8 cellular contexts compared by ENCODE assay signal in the genomic region with DNA sequence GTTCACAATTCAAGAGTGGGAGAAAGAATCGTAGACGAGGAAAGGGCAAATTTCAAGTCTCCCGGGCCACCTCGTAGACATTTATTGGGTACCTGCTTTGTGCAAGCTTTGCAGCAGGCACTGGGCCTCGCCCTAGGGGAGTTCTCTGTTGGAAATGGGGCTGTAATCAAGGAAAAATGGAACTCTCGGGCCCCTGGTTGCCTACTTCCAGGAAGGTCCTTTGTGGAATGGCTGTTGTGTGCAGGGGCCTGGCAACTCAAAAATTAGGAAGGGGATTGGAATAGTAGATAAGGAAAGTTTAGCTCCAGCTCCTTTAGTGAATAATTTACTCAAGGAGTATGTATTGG. TPM values are rescaled to one million over a fixed set of nuclear protein-coding genes. Genes with fewer than 3 reads are reported as not detected.
A peak's percentile ranks its signal among the peaks of the same experiment; 100 is the strongest.
DNase-seq lines count a peak whose midpoint lies in the region; ATAC-seq and TF ChIP-seq lines count a peak whose summit lies in the region.

No MANE protein-coding gene starts in this region.

- peaks cover 27% of the 10 kb centered on the region for H3K4me1 ChIP-seq in mesenchymal stem cell (ENCODE audit: control insufficient read depth, insufficient read depth, low read depth, low read length)
- H3K4me1 ChIP-seq in upper lobe of left lung = peaks cover 31 to 46% (median 40%) of the 10 kb centered on the region in 4 donors

- H3K36me3 ChIP-seq in mesenchymal stem cell (ENCODE audit: control insufficient read depth in 1 of 2, insufficient read depth in 2 of 2, low read depth in 1 of 2, low read length in 2 of 2) (peaks cover 22 to 26% of the 10 kb centered on the region in 2 experiments), upper lobe of left lung (peaks cover 13 to 19% (median 17%) of the 10 kb centered on the region in 4 donors)

- H3K9me3 ChIP-seq in mesenchymal stem cell (ENCODE audit: control insufficient read depth, low read length) = no peaks in the 10 kb centered on the region
- H3K9me3 ChIP-seq in upper lobe of left lung = no peaks in the 10 kb centered on the region

- peaks cover 8 to 11% of the 10 kb centered on the region in 2 donors for H3K36me3 Mint-ChIP-seq in activated T-cell treated with anti-CD3 and anti-CD28 coated beads, Interleukin-2, amount 50 U/mL, for 72 hours (ENCODE audit: insufficient read depth in 2 of 2)
- H3K36me3 Mint-ChIP-seq in MCF 10A (ENCODE audit: insufficient read depth, unreplicated experiment) = peaks cover 34% of the 10 kb centered on the region

- no peak for TF ChIP-seq EP300 in upper lobe of left lung (IDR thresholded peaks at IDR 0.05)

- 1% methylated on average over 6 of the region's 6 CpGs for WGBS in mesenchymal stem cell
- WGBS in upper lobe of left lung, 2 donors = 0 to 2% methylated on average over 6 of the region's 6 CpGs

- intact Hi-C loops in MCF 10A (cut with micrococcal nuclease) = no loop called here

- DNase-seq in activated T-cell treated with anti-CD3 and anti-CD28 coated beads, Interleukin-2, amount 50 U/mL, for 72 hours = no peak
- DNase-seq in activated T-cell treated with anti-CD3 and anti-CD28 coated beads, Interleukin-2, amount 50 U/mL, for 1 hour = no peak
- DNase-seq in MCF 10A (ENCODE audit: unreplicated experiment) (no peak), mesenchymal stem cell (no peak), upper lobe of left lung (no peak), dermis blood vessel endothelial cell (no peak)
- no peak for DNase-seq in activated CD4-positive, CD25-positive, alpha-beta regulatory T cell (lab: John Stamatoyannopoulos, UW)

- H3K4me2 ChIP-seq in mesenchymal stem cell (ENCODE audit: low read length, poor library complexity, severe bottlenecking) = peak overlapping the region; percentile 59

- H3K27ac Mint-ChIP-seq in activated T-cell treated with anti-CD3 and anti-CD28 coated beads, Interleukin-2, amount 50 U/mL, for 72 hours = peak overlapping the region; percentile 50
- peak overlapping the region; percentile 86 for H3K27ac Mint-ChIP-seq in MCF 10A (ENCODE audit: low read depth, unreplicated experiment)

- no peak overlapping the region for H2BK12ac ChIP-seq in mesenchymal stem cell (ENCODE audit: low read length in 2 of 2)

- POLR2A ChIA-PET in MCF 10A (lab: Yijun Ruan, JAX) = interaction anchor here (0.6 to 4.0 kb wide), 8 partner anchors 19 to 58 kb away, joined by 3 to 50 read pairs (median 4); a partner anchor contains a TSS

- no peak overlapping the region for H2BK120ac ChIP-seq in mesenchymal stem cell (ENCODE audit: low read depth, low read length)

- H3K4me3 ChIP-seq in mesenchymal stem cell (ENCODE audit: insufficient read depth in 1 of 2, low read depth in 1 of 2, low read length in 2 of 2) = peak overlapping the region; percentile 87 to 96
- peak overlapping the region; percentile 80 to 90 (median 86) for H3K4me3 ChIP-seq in upper lobe of left lung

- no peak for TF ChIP-seq POLR2A in upper lobe of left lung (IDR thresholded peaks at IDR 0.05)

- H3K23ac ChIP-seq in mesenchymal stem cell (ENCODE audit: low read length in 2 of 2) = no peak overlapping the region

- peaks cover 29% of the 10 kb centered on the region for H3K79me1 ChIP-seq in mesenchymal stem cell (replicated peaks; ENCODE audit: low read length, poor library complexity, severe bottlenecking)

- no peak overlapping the region for H2AFZ ChIP-seq in mesenchymal stem cell (ENCODE audit: low read depth, low read length)

- peak overlapping the region in 1 of 2 experiments; percentile 74 for H3K4ac ChIP-seq in mesenchymal stem cell (ENCODE audit: low read depth in 1 of 2, low read length in 2 of 2)

- H3K4me3 Mint-ChIP-seq in activated T-cell treated with anti-CD3 and anti-CD28 coated beads, Interleukin-2, amount 50 U/mL, for 72 hours = peak overlapping the region; percentile 82 to 94
- peak overlapping the region; percentile 91 for H3K4me3 Mint-ChIP-seq in MCF 10A (ENCODE audit: unreplicated experiment)

- H3K14ac ChIP-seq in mesenchymal stem cell (ENCODE audit: low read length in 2 of 2) = no peak overlapping the region

- no peak overlapping the region for H2AK5ac ChIP-seq in mesenchymal stem cell (ENCODE audit: low read length, severe bottlenecking)

- no peaks in the 10 kb centered on the region for H3K9me3 Mint-ChIP-seq in activated T-cell treated with anti-CD3 and anti-CD28 coated beads, Interleukin-2, amount 50 U/mL, for 72 hours
- no peaks in the 10 kb centered on the region for H3K9me3 Mint-ChIP-seq in MCF 10A (ENCODE audit: unreplicated experiment)

- H2BK15ac ChIP-seq in mesenchymal stem cell (ENCODE audit: low read depth, poor library complexity, severe bottlenecking) = no peak overlapping the region

- H3K27ac ChIP-seq in mesenchymal stem cell (ENCODE audit: low read length, poor library complexity, severe bottlenecking) (peak overlapping the region; percentile 59), upper lobe of left lung (peak overlapping the region; percentile 60 to 97 (median 88))

- TF ChIP-seq CTCF in MCF 10A (IDR thresholded peaks at IDR 0.05; ENCODE audit: unreplicated experiment) (no peak), upper lobe of left lung (IDR thresholded peaks at IDR 0.05) (no peak)

- peak overlapping the region; percentile 3 for H2BK5ac ChIP-seq in mesenchymal stem cell (ENCODE audit: low read depth, low read length, poor library complexity, severe bottlenecking)

- CTCF ChIA-PET in MCF 10A (lab: Yijun Ruan, JAX) = interaction anchor here (0.6 to 1.6 kb wide), 2 partner anchors 112 to 1470 kb away, joined by 3 to 8 read pairs; a partner anchor contains a TSS

- H3K27me3 Mint-ChIP-seq in activated T-cell treated with anti-CD3 and anti-CD28 coated beads, Interleukin-2, amount 50 U/mL, for 72 hours (ENCODE audit: low read depth) = no peaks in the 10 kb centered on the region
- H3K27me3 Mint-ChIP-seq in MCF 10A (ENCODE audit: insufficient read depth, unreplicated experiment) = no peaks in the 10 kb centered on the region

- H3K4me1 Mint-ChIP-seq in activated T-cell treated with anti-CD3 and anti-CD28 coated beads, Interleukin-2, amount 50 U/mL, for 72 hours (ENCODE audit: low read depth) = peaks cover 54% of the 10 kb centered on the region
- peaks cover 22% of the 10 kb centered on the region for H3K4me1 Mint-ChIP-seq in MCF 10A (ENCODE audit: insufficient read depth, unreplicated experiment)

- H4K91ac ChIP-seq in mesenchymal stem cell (ENCODE audit: low read length) = no peak overlapping the region

- no peak overlapping the region for H4K8ac ChIP-seq in mesenchymal stem cell (ENCODE audit: low read length)

- BruUV-seq in MCF 10A (replicated peaks; lab: Mats Ljungman, UMichigan) = no TSS peak

- peak overlapping the region; percentile 91 for H3K9ac ChIP-seq in mesenchymal stem cell (ENCODE audit: low read length)

- ATAC-seq in activated T-cell treated with anti-CD3 and anti-CD28 coated beads, Interleukin-2, amount 50 U/mL, for 72 hours (replicated peaks in 1 of 2) = no peak
- no peak for ATAC-seq in upper lobe of left lung (ENCODE audit: low FRiP score in 2 of 2)
- no peak for ATAC-seq in HG03097 (IDR thresholded peaks at IDR 0.05; ENCODE audit: low FRiP score, unreplicated experiment)

- H3K18ac ChIP-seq in mesenchymal stem cell (ENCODE audit: low read depth in 1 of 2, low read length in 2 of 2) = no peak overlapping the region

- H3K27me3 ChIP-seq in mesenchymal stem cell (ENCODE audit: control insufficient read depth in 1 of 2, insufficient read depth in 1 of 2, low read length in 2 of 2) = no peaks in the 10 kb centered on the region
- no peaks in the 10 kb centered on the region for H3K27me3 ChIP-seq in upper lobe of left lung

RNA-seq across cellular contexts. Expression of a gene that starts 0.6 kb away (rescaled TPM):
- total RNA-seq in activated T-cell treated with anti-CD3 and anti-CD28 coated beads, Interleukin-2, amount 50 U/mL, for 72 hours = 10 to 100 TPM; 11.4 to 11.9 TPM
- total RNA-seq in MCF 10A (2022) (11.5 and 12.3 TPM in 2 replicates), upper lobe of left lung (10 to 100 TPM in 4 of 6 donors, 1 to 10 TPM in 2; 7.9 to 13.8 (median 11.4) TPM), dermis blood vessel endothelial cell (8.7 and 9.3 TPM in 2 replicates)
- 6.4 TPM for polyA plus RNA-seq in mesenchymal stem cell (2013, experiment 1 of 2)
- polyA plus RNA-seq in mesenchymal stem cell (2013, experiment 2 of 2) = 6.4 TPM

RNA-seq across cellular contexts. Expression of a gene that starts 3.2 kb away (rescaled TPM):
- 10 to 100 TPM; 28.8 to 31.6 TPM for total RNA-seq in activated T-cell treated with anti-CD3 and anti-CD28 coated beads, Interleukin-2, amount 50 U/mL, for 72 hours
- total RNA-seq in MCF 10A (2022) (28.5 and 31.2 TPM in 2 replicates), upper lobe of left lung (100 to 1,000 TPM in 1 of 6 donors, 10 to 100 TPM in 5; 38.6 to 154 (median 51.2) TPM), dermis blood vessel endothelial cell (27.3 and 29.4 TPM in 2 replicates)
- polyA plus RNA-seq in mesenchymal stem cell (2013, experiment 1 of 2) = 17.2 TPM
- 17.0 TPM for polyA plus RNA-seq in mesenchymal stem cell (2013, experiment 2 of 2)

RNA-seq across cellular contexts. Expression of a gene that starts 21.7 kb away (rescaled TPM):
- total RNA-seq in activated T-cell treated with anti-CD3 and anti-CD28 coated beads, Interleukin-2, amount 50 U/mL, for 72 hours = 10 to 100 TPM; 39.6 to 43.2 TPM
- total RNA-seq in MCF 10A (2022) (53.5 and 54.5 TPM in 2 replicates), upper lobe of left lung (10 to 100 TPM; 33.2 to 46.9 (median 39.1) TPM), dermis blood vessel endothelial cell (16.7 and 28.0 TPM in 2 replicates)
- 60.9 TPM for polyA plus RNA-seq in mesenchymal stem cell (2013, experiment 1 of 2)
- polyA plus RNA-seq in mesenchymal stem cell (2013, experiment 2 of 2) = 57.5 TPM

RNA-seq across cellular contexts. Expression of a gene that starts 34.2 kb away (rescaled TPM):
- total RNA-seq in activated T-cell treated with anti-CD3 and anti-CD28 coated beads, Interleukin-2, amount 50 U/mL, for 72 hours = 10 to 100 TPM; 65.7 to 75.6 TPM
- total RNA-seq in MCF 10A (2022) (27.8 and 35.1 TPM in 2 replicates), upper lobe of left lung (10 to 100 TPM; 13.6 to 59.4 (median 32.5) TPM), dermis blood vessel endothelial cell (32.7 and 42.4 TPM in 2 replicates)
- polyA plus RNA-seq in mesenchymal stem cell (2013, experiment 1 of 2) = 57.9 TPM
- polyA plus RNA-seq in mesenchymal stem cell (2013, experiment 2 of 2) = 59.6 TPM

RNA-seq across cellular contexts. Expression of a gene that starts 48.3 kb away (rescaled TPM):
- total RNA-seq in activated T-cell treated with anti-CD3 and anti-CD28 coated beads, Interleukin-2, amount 50 U/mL, for 72 hours = 10 to 100 TPM; 90.1 to 95.0 TPM
- total RNA-seq in MCF 10A (2022) = 66.9 and 67.9 TPM in 2 replicates
- 55.2 TPM for polyA plus RNA-seq in mesenchymal stem cell (2013, experiment 1 of 2)
- polyA plus RNA-seq in mesenchymal stem cell (2013, experiment 2 of 2) = 52.0 TPM
- 100 to 1,000 TPM in 1 of 6 donors, 10 to 100 TPM in 5; 52.6 to 170 (median 77.7) TPM for total RNA-seq in upper lobe of left lung
- 20.6 and 39.7 TPM in 2 replicates for total RNA-seq in dermis blood vessel endothelial cell
